8 cellular contexts compared by ENCODE assay signal in genomic region chr5:140725799-140726471, GRCh38. TPM values are rescaled to one million over a fixed set of nuclear protein-coding genes. Genes with fewer than 3 reads are reported as not detected.
DNase-seq lines count a peak whose midpoint lies in the region; ATAC-seq, FAIRE-seq and TF ChIP-seq lines count a peak whose summit lies in the region.

No MANE protein-coding gene starts in this region.

- no peaks in the 10 kb centered on the region for H3K9me3 ChIP-seq in gastroesophageal sphincter
- no peaks in the 10 kb centered on the region for H3K9me3 ChIP-seq in psoas muscle

- 10 to 12% methylated on average over 13 to 18 of the region's 23 CpGs for WGBS in gastroesophageal sphincter (ENCODE audit: low coverage in 1 of 2), 2 donors
- WGBS in psoas muscle, 3 donors, result 7 to 15% (median 10%) methylated on average over 23 of the region's 23 CpGs

- TF ChIP-seq CTCF in gastroesophageal sphincter (IDR thresholded peaks at IDR 0.05), result no peak
- no peak for TF ChIP-seq CTCF in psoas muscle (IDR thresholded peaks at IDR 0.05)

- peak; percentile 89 for FAIRE-seq in RCC 7860 (lab: Jason Lieb, UNC)

- no peak for TF ChIP-seq POLR2A in gastroesophageal sphincter (IDR thresholded peaks at IDR 0.05)

- H3K36me3 ChIP-seq in gastroesophageal sphincter (no peaks in the 10 kb centered on the region), psoas muscle (ENCODE audit: insufficient read depth in 1 of 2, low read depth in 1 of 2) (no peaks in the 10 kb centered on the region)

- TF ChIP-seq EP300 in gastroesophageal sphincter (IDR thresholded peaks at IDR 0.05), result no peak

- in situ Hi-C loops in ACHN (cut with HindIII; ENCODE audit: low pct_ligation_motif_present, low pct_unique_long_range_greater_than_20kb, low sequenced_read_pairs), result no loop called here

- peaks cover 48% of the 10 kb centered on the region for H3K27me3 ChIP-seq in gastroesophageal sphincter
- H3K27me3 ChIP-seq in psoas muscle (ENCODE audit: insufficient read depth in 3 of 3, low read length in 2 of 3), result peaks cover 0 to 4% (median 3%) of the 10 kb centered on the region in 3 donors

- H3K4me3 ChIP-seq in gastroesophageal sphincter (no peak overlapping the region), psoas muscle (peak overlapping the region; percentile 46)

- intact Hi-C loops in psoas muscle (cut with DNase I), result no loop called here

- ATAC-seq in GM18909 (IDR thresholded peaks at IDR 0.05; ENCODE audit: poor library complexity, unreplicated experiment) (peak; percentile 92), HG03139 (IDR thresholded peaks at IDR 0.05; ENCODE audit: unreplicated experiment) (peak; percentile 80), gastroesophageal sphincter (peak; percentile 60), psoas muscle (peak; percentile 73 to 96 (median 88))

- DNase-seq in ACHN, result peak; percentile 97
- DNase-seq in RCC 7860 (ENCODE audit: low spot score), result peak; percentile 98
- DNase-seq in activated effector memory CD4-positive, alpha-beta T cell treated with Interleukin-2 at 50 U/mL for 16 hours, result peak; percentile 37
- peak; percentile 22 to 58 for DNase-seq in psoas muscle
- no peak for DNase-seq in putamen (ENCODE audit: low spot score)

- no peaks in the 10 kb centered on the region for H3K4me1 ChIP-seq in gastroesophageal sphincter
- H3K4me1 ChIP-seq in psoas muscle, result no peaks in the 10 kb centered on the region

- H3K27ac ChIP-seq in gastroesophageal sphincter (no peak overlapping the region), psoas muscle (no peak overlapping the region)

RNA-seq across cellular contexts. Expression of gene ZMAT2, which starts 25.7 kb away (rescaled TPM):
- total RNA-seq in gastroesophageal sphincter (10 to 100 TPM; 35.8 to 47.2 (median 45.0) TPM), psoas muscle (10 to 100 TPM; 44.7 to 54.5 (median 47.5) TPM)
- 100 to 1,000 TPM in 1 of 3 donors, 10 to 100 TPM in 2; 78.0 to 136 (median 81.4) TPM for polyA plus RNA-seq in psoas muscle

RNA-seq across cellular contexts. Expression of gene HARS2, which starts 34.7 kb away (rescaled TPM):
- total RNA-seq in gastroesophageal sphincter (10 to 100 TPM; 16.0 to 41.6 (median 25.5) TPM), psoas muscle (10 to 100 TPM; 19.8 to 35.1 (median 23.2) TPM)
- polyA plus RNA-seq in psoas muscle, result 10 to 100 TPM; 23.8 to 40.9 (median 38.0) TPM

RNA-seq across cellular contexts. Expression of gene HARS1, which starts 34.8 kb away (rescaled TPM):
- 10 to 100 TPM; 65.9 to 67.9 (median 67.1) TPM for total RNA-seq in gastroesophageal sphincter
- 10 to 100 TPM; 29.5 to 48.1 (median 38.9) TPM for total RNA-seq in psoas muscle
- 10 to 100 TPM; 39.1 to 58.0 (median 45.2) TPM for polyA plus RNA-seq in psoas muscle

RNA-seq across cellular contexts. Expression of gene DND1, which starts 52.6 kb away (rescaled TPM):
- total RNA-seq in gastroesophageal sphincter, result under 1 TPM in 3 of 4 donors, not detected in 1; 0.19 to 0.67 (median 0.62) TPM
- 1 to 10 TPM in 2 of 4 donors, under 1 TPM in 2; 0.30 to 1.3 (median 0.87) TPM for total RNA-seq in psoas muscle
- 1 to 10 TPM in 1 of 3 donors, under 1 TPM in 2; 0.37 to 1.5 (median 0.61) TPM for polyA plus RNA-seq in psoas muscle
